ENCODE assay signal across 25 cellular contexts in genomic region chr15:81261172-81261808, GRCh38.
"Had no signal": no experiment of that assay in that cellular context is flagged by ENCODE, and none has a peak within 500 bp of the region (broad histone marks: within the 10 kb centered on the region; RNA-seq: fewer than 3 reads in every experiment).

No MANE protein-coding gene starts in this region.

- H3K9me3 ChIP-seq: colonic mucosa, esophagus squamous epithelium, gastrocnemius medialis, heart left ventricle, left ventricle myocardium inferior, lower lobe of right lung, mucosa of descending colon had no signal

- H3K27ac ChIP-seq: colonic mucosa, dorsolateral prefrontal cortex, esophagus squamous epithelium, gastrocnemius medialis, heart left ventricle, hepatocyte, left ventricle myocardium inferior, lower lobe of right lung had no signal

- H3K36me3 ChIP-seq: colonic mucosa, esophagus squamous epithelium, gastrocnemius medialis, left ventricle myocardium inferior, lower lobe of right lung had no signal

- H3K4me3 Mint-ChIP-seq: immature natural killer cell, mesothelial cell of epicardium, naive B cell had no signal

- H3K27ac Mint-ChIP-seq: immature natural killer cell, mesothelial cell of epicardium had no signal

- H3K27me3 ChIP-seq: colonic mucosa, gastrocnemius medialis, heart left ventricle, hepatocyte had no signal

- H3K4me3 ChIP-seq: colonic mucosa, dorsolateral prefrontal cortex, esophagus squamous epithelium, gastrocnemius medialis, heart left ventricle, hepatocyte, left ventricle myocardium inferior, lower lobe of right lung, mucosa of descending colon had no signal

- H3K36me3 Mint-ChIP-seq: immature natural killer cell, mesothelial cell of epicardium, naive B cell had no signal

- H3K9me3 Mint-ChIP-seq: immature natural killer cell, mesothelial cell of epicardium, naive B cell had no signal

- ATAC-seq: gastrocnemius medialis, heart left ventricle, left colon, left lobe of liver, lower lobe of right lung, mucosa of descending colon had no signal

- DNase-seq: colonic mucosa; cortex of kidney; dermis blood vessel endothelial cell; dorsolateral prefrontal cortex; effector CD4-positive, alpha-beta T cell; effector memory CD4-positive, alpha-beta T cell; esophagus squamous epithelium; foreskin fibroblast; foreskin melanocyte; gastrocnemius medialis; heart left ventricle; hypothalamus; immature natural killer cell; islet precursor cell; kidney; kidney glomerular epithelial cell; left colon; left ventricle myocardium inferior; lower lobe of right lung; mesenchymal stem cell; mucosa of descending colon; naive B cell had no signal
